Comparison of ENCODE assay signal across 18 cellular contexts in the genomic region with DNA sequence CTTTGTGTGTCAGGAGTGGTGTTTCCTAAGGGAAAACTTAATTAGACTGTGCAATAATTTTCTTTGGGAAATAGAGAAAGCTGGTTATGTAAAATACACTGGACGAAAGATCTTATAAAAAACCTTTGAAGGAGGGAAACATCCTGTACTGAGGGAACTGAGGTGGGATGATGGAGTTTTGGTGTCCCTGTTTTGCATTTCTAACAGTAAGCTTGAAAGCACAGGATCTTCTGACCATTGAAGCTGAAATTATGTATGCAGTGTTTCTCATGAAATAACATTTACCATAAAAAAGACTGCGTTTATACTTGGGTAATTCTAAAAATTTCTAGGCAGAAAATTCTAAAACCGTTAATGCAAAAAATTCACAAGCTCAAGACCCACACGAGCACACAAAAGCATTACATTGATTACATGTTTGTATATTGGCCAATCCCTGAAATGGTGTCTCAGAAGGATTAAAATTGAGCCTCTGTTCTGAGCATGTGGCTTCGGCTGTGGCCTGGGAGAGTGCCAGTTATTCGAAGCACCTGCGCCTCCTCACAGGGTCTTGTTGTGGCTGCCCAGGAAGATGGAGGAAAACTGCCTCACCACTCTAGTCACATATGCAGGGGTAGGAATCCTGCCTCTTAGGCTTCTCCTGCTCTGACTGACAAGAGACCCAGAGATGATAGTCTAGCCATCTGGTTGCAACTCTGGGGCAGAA. TPM values are rescaled to one million over a fixed set of nuclear protein-coding genes. Genes with fewer than 3 reads are reported as not detected.
DNase-seq lines count a peak whose midpoint lies in the region; ATAC-seq, FAIRE-seq and TF ChIP-seq lines count a peak whose summit lies in the region.
"Had no signal": no experiment of that assay in that cellular context is flagged by ENCODE, and none has a peak within 500 bp of the region (broad histone marks: within the 10 kb centered on the region; RNA-seq: fewer than 3 reads in every experiment).

No MANE protein-coding gene starts in this region.

- no peaks in the 10 kb centered on the region for H3K9me3 ChIP-seq in small intestine (ENCODE audit: control insufficient read depth, low read depth)
- no peaks in the 10 kb centered on the region for H3K9me3 ChIP-seq in right lobe of liver
- H3K9me3 ChIP-seq: suprapubic skin had no signal

- no peak overlapping the region for H3K4me3 Mint-ChIP-seq in mesothelial cell of epicardium
- H3K4me3 Mint-ChIP-seq: activated T-helper 1 cell treated with anti-CD3 and anti-CD28 coated beads, Interleukin-12 subunit alpha, Interleukin-12 subunit beta, Interleukin-2, Interleukin-4 antibody, amounts not matched to agents 30 ng/mL and 10 ng/mL and 1 ng/mL, durations not matched to agents 14 hours and 24 hours and 36 hours had no signal

- peaks cover 27% of the 10 kb centered on the region for H3K4me1 Mint-ChIP-seq in mesothelial cell of epicardium

- no peak for TF ChIP-seq CTCF in mesothelial cell of epicardium (IDR thresholded peaks at IDR 0.05; ENCODE audit: unreplicated experiment)
- no peak for TF ChIP-seq CTCF in right lobe of liver (IDR thresholded peaks at IDR 0.05)

- H3K27me3 Mint-ChIP-seq in mesothelial cell of epicardium (ENCODE audit: low read depth): no peaks in the 10 kb centered on the region

- DNase-seq in D341Med (ENCODE audit: low spot score) (peak; percentile 51), NCI-H69 (lab: John Stamatoyannopoulos, UW) (peak; percentile 59), mesothelial cell of epicardium (ENCODE audit: low spot score in 2 of 2, unreplicated experiment in 2 of 2) (no peak), small intestine (no peak), DMS53 (lab: John Stamatoyannopoulos, UW) (no peak), right lobe of liver (no peak)
- peak; percentile 77 for DNase-seq in Jurkat, Clone E6-1 (ENCODE audit: low read depth, low spot score)
- no peak for DNase-seq in activated naive CD4-positive, alpha-beta T cell (lab: John Stamatoyannopoulos, UW)
- DNase-seq: central memory CD4-positive, alpha-beta T cell; effector CD4-positive, alpha-beta T cell; kidney; MV-4-11; NCI-H446 treated with DMSO at 0.1 percent for 48 hours; right cardiac atrium had no signal

- H3K27ac Mint-ChIP-seq in mesothelial cell of epicardium: peak overlapping the region; percentile 63
- H3K27ac Mint-ChIP-seq: activated T-helper 1 cell treated with anti-CD3 and anti-CD28 coated beads, Interleukin-12 subunit alpha, Interleukin-12 subunit beta, Interleukin-2, Interleukin-4 antibody, amounts not matched to agents 30 ng/mL and 10 ng/mL and 1 ng/mL, durations not matched to agents 14 hours and 24 hours and 36 hours had no signal

- 73 to 82% (median 76%) methylated on average over 7 of the region's 7 CpGs for WGBS in small intestine, 3 donors
- WGBS in right lobe of liver (ENCODE audit: insufficient coverage, low coverage, low lambda C conversion rate, missing lambda C conversion rate): 55% methylated on average over 5 of the region's 7 CpGs

- no peak for FAIRE-seq in small intestine (lab: Jason Lieb, UNC)
- FAIRE-seq: HepG2, kidney had no signal

- H3K27ac ChIP-seq in small intestine (ENCODE audit: low read depth in 1 of 2, low read length in 1 of 2): no peak overlapping the region
- H3K27ac ChIP-seq in right lobe of liver: peak overlapping the region in 1 of 3 donors; percentile 32
- H3K27ac ChIP-seq: suprapubic skin, VCaP had no signal

- no peak for TF ChIP-seq POLR2A in right lobe of liver (IDR thresholded peaks at IDR 0.05)

- no peaks in the 10 kb centered on the region for H3K4me1 ChIP-seq in small intestine (ENCODE audit: control insufficient read depth in 2 of 2, insufficient read depth in 1 of 2, low read depth in 1 of 2, low read length in 1 of 2)
- peaks cover 0 to 38% (median 0%) of the 10 kb centered on the region in 4 donors for H3K4me1 ChIP-seq in right lobe of liver

- no peak for ATAC-seq in right lobe of liver
- ATAC-seq: HepG2, right cardiac atrium had no signal

- H3K4me3 ChIP-seq in Jurkat, Clone E6-1 (ENCODE audit: low read length): peak overlapping the region; percentile 13; the same call in 1 of the 2 replicates
- H3K4me3 ChIP-seq in small intestine (ENCODE audit: low read depth in 1 of 2, low read length in 2 of 2): no peak overlapping the region
- H3K4me3 ChIP-seq in right lobe of liver: no peak overlapping the region
- H3K4me3 ChIP-seq: suprapubic skin had no signal

- H3K36me3 ChIP-seq in small intestine (ENCODE audit: control insufficient read depth in 2 of 2, insufficient read depth in 2 of 2, low read length in 2 of 2) (no peaks in the 10 kb centered on the region), right lobe of liver (no peaks in the 10 kb centered on the region)
- H3K36me3 ChIP-seq: suprapubic skin had no signal

- H3K27me3 ChIP-seq in small intestine (ENCODE audit: control insufficient read depth in 2 of 2, insufficient read depth in 2 of 2, low read length in 2 of 2) (no peaks in the 10 kb centered on the region), right lobe of liver (no peaks in the 10 kb centered on the region)
- H3K27me3 ChIP-seq: suprapubic skin had no signal

- intact Hi-C loops in right lobe of liver (cut with DNase I): no loop called here

- peaks cover 23% of the 10 kb centered on the region for H3K9me3 Mint-ChIP-seq in mesothelial cell of epicardium
- H3K9me3 Mint-ChIP-seq: activated T-helper 1 cell treated with anti-CD3 and anti-CD28 coated beads, Interleukin-12 subunit alpha, Interleukin-12 subunit beta, Interleukin-2, Interleukin-4 antibody, amounts not matched to agents 30 ng/mL and 10 ng/mL and 1 ng/mL, durations not matched to agents 14 hours and 24 hours and 36 hours had no signal

- no peaks in the 10 kb centered on the region for H3K36me3 Mint-ChIP-seq in mesothelial cell of epicardium

RNA-seq across cellular contexts. Expression of a gene that starts 49.5 kb away (rescaled TPM):
- 17.5 TPM for polyA plus RNA-seq in Jurkat, Clone E6-1 (2012; ENCODE audit: insufficient read depth, insufficient read length)
- 15.5 to 16.4 TPM (median 16.4 TPM) in 3 replicates for total RNA-seq in mesothelial cell of epicardium
- 1 to 10 TPM; 1.1 to 3.1 (median 1.6) TPM for polyA plus RNA-seq in small intestine
- total RNA-seq in right lobe of liver: 10 to 100 TPM in 2 of 6 experiments, 1 to 10 TPM in 4; 6.5 to 10.1 (median 9.1) TPM

Comparison
In these comparisons a context has a peak if more than half of its experiments do, and no peak if none do; other contexts are left out.
1. DNase-seq: peak in D341Med (single experiment), Jurkat, Clone E6-1 (single experiment) and NCI-H69 (single experiment); none in mesothelial cell of epicardium (0 of 2), small intestine (single experiment), DMS53 (single experiment), right lobe of liver (0 of 3) and activated naive CD4-positive, alpha-beta T cell (0 of 4).